ENCODE assay signal across 8 cellular contexts in the genomic region with DNA sequence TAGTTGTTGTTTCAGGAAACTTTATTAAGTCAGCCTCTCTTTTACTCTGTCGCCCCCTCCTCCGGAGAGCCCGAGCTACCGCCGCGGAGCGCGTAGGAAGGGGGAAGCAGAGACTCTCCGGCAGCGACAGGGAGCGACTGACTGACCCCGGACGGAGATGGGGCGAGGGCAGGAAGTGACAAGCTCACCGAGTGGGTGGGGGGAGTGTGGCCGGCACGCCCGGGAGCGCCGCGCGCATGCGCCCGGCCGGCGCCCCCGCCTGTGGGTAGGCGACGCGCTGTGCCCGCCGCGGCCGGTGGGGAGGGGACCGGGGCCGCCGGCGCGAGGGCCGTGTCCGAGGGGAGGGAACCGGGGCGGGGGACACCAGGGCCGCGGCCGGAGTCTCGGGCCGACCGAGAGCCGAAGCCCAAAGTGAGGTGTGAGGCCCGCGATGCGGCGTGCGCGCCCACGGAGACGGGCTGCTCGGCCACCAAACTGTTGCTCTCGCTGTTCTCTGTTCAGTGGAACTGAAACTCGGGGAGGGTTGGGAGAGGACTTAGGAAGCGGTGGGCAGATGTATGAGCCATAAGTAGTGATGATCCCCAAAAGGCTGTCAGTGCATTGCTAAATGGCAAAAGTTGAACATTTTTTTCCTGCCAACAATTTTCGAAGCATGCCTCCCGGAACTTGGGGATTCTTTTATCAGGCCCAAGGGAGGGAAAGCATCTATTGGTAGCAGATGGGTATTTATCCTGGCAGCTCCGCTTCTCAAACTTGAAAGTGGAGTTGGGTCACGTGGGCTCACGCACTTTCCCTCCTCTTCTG. TPM values are rescaled to one million over a fixed set of nuclear protein-coding genes. Genes with fewer than 3 reads are reported as not detected.
DNase-seq lines count a peak whose midpoint lies in the region; ATAC-seq, FAIRE-seq and TF ChIP-seq lines count a peak whose summit lies in the region.

A gene with protein sequence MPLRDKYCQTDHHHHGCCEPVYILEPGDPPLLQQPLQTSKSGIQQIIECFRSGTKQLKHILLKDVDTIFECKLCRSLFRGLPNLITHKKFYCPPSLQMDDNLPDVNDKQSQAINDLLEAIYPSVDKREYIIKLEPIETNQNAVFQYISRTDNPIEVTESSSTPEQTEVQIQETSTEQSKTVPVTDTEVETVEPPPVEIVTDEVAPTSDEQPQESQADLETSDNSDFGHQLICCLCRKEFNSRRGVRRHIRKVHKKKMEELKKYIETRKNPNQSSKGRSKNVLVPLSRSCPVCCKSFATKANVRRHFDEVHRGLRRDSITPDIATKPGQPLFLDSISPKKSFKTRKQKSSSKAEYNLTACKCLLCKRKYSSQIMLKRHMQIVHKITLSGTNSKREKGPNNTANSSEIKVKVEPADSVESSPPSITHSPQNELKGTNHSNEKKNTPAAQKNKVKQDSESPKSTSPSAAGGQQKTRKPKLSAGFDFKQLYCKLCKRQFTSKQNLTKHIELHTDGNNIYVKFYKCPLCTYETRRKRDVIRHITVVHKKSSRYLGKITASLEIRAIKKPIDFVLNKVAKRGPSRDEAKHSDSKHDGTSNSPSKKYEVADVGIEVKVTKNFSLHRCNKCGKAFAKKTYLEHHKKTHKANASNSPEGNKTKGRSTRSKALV (minus strand): TSS at position 143 of the 804 bp plus-strand sequence. CDS start 1,151 bp downstream, outside the sequence.

- H3K9ac ChIP-seq in kidney (ENCODE audit: low read length in 2 of 2), result peak within 1 kb of the TSS; percentile 87 to 97

- peak within 1 kb of the TSS; percentile 89 to 99 for H3K4me3 ChIP-seq in kidney (ENCODE audit: low read length in 2 of 2)

- no peaks in the 10 kb centered on the region for H3K9me3 ChIP-seq in kidney (ENCODE audit: control insufficient read depth in 1 of 2, low read length in 2 of 2)

- peaks cover 0 to 4% of the 10 kb centered on the region in 2 donors for H3K4me1 ChIP-seq in kidney (ENCODE audit: control insufficient read depth in 1 of 2, insufficient read depth in 1 of 2, low read depth in 1 of 2, low read length in 2 of 2)

- peaks cover 0 to 2% of the 10 kb centered on the region in 2 donors for H3K36me3 ChIP-seq in kidney (ENCODE audit: control insufficient read depth in 1 of 2, insufficient read depth in 2 of 2, low read length in 2 of 2)

- TF ChIP-seq CTCF in AG09319 (IDR thresholded peaks at IDR 0.05; ENCODE audit: low read depth, low read length) (no peak), kidney (IDR thresholded peaks at IDR 0.05; ENCODE audit: borderline replicate concordance, extremely low read depth, insufficient read depth) (no peak)

- DNase-seq in AG09319 (ENCODE audit: extremely low read depth, low read depth) (peak; percentile 72), NCI-H510A (lab: John Stamatoyannopoulos, UW) (peak; percentile 61), cerebellar nuclear complex (lab: John Stamatoyannopoulos, UW) (peak; percentile 32 to 50), kidney (peak; percentile 97)
- peak; percentile 80 for DNase-seq in activated CD4-positive, alpha-beta T cell treated with anti-CD3 and anti-CD28 coated beads for 1 hour
- peak; percentile 92 for DNase-seq in stimulated activated CD4-positive, alpha-beta T cell treated with anti-CD3 and anti-CD28 coated beads, Interleukin-15, amount 100 ng/mL, for 24 hours

- intact Hi-C loops in kidney (cut with DNase I), result no loop called here

- FAIRE-seq in kidney (lab: Jason Lieb, UNC), result no peak

- H3K27ac ChIP-seq in kidney (ENCODE audit: low read depth in 2 of 2, low read length in 2 of 2), result peak within 1 kb of the TSS; percentile 94

- ATAC-seq in GM19025 (IDR thresholded peaks at IDR 0.05; ENCODE audit: low read depth, unreplicated experiment), result peak; percentile 72
- peak; percentile 76 for ATAC-seq in HG03280 (IDR thresholded peaks at IDR 0.05; ENCODE audit: unreplicated experiment)

RNA-seq across cellular contexts. Expression of the gene that starts here (rescaled TPM):
- total RNA-seq in kidney, result 36.8 TPM
- polyA plus RNA-seq in kidney (ENCODE audit: insufficient read depth, low read depth, low replicate concordance), result 4.5 TPM

Comparison
In these comparisons a context has a peak if more than half of its experiments do, and no peak if none do; other contexts are left out.
1. Peak in every context shown above with its lines: DNase-seq, ATAC-seq, H3K4me3 ChIP-seq and H3K27ac ChIP-seq.
2. DNase-seq: peak in every context shown above with its lines; median percentile 97 in kidney; 92 in stimulated activated CD4-positive, alpha-beta T cell treated with anti-CD3 and anti-CD28 coated beads, Interleukin-15, amount 100 ng/mL, for 24 hours; 80 in activated CD4-positive, alpha-beta T cell treated with anti-CD3 and anti-CD28 coated beads for 1 hour; 72 in AG09319; 61 in NCI-H510A; 41 in cerebellar nuclear complex.